In the genomic region with DNA sequence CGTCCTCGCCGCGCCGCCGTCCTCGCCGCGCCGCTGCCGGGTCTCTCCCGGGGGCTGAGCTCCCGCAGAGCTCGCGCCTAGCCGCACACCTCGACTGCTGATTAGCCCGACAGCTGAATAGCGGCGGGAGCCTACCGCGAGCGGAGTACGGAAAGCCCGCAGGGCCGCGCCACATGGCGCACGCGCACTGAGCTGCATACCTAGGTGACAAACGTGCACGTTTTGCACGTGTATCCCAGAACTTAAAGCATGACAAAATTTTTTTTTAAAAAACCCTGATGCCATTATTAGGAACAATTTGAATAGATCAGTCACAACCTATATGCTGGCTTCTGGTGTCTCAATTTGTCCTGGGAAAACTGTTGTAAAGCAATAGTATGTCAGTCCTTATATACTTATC, we compare ENCODE assay signal across 8 cellular contexts. TPM values are rescaled to one million over a fixed set of nuclear protein-coding genes. Genes with fewer than 3 reads are reported as not detected.
DNase-seq lines count a peak whose midpoint lies in the region; ATAC-seq and TF ChIP-seq lines count a peak whose summit lies in the region.

A gene with protein sequence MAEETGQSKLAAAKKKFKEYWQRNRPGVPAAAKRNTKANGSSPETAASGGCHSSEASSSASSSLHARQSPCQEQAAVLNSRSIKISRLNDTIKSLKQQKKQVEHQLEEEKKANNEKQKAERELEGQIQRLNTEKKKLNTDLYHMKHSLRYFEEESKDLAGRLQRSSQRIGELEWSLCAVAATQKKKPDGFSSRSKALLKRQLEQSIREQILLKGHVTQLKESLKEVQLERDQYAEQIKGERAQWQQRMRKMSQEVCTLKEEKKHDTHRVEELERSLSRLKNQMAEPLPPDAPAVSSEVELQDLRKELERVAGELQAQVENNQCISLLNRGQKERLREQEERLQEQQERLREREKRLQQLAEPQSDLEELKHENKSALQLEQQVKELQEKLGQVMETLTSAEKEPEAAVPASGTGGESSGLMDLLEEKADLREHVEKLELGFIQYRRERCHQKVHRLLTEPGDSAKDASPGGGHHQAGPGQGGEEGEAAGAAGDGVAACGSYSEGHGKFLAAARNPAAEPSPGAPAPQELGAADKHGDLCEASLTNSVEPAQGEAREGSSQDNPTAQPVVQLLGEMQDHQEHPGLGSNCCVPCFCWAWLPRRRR (minus strand): TSS at position 122 of the 400 bp plus-strand sequence. CDS start 48,117 bp downstream, outside the sequence.

- peaks cover 11% of the 10 kb centered on the region for H3K4me1 Mint-ChIP-seq in activated CD4-positive, alpha-beta memory T cell treated with anti-CD3 and anti-CD28 coated beads, Interleukin-2, amount 10 ng/mL, durations not matched to agents 7 days and 5 days
- peaks cover 14% of the 10 kb centered on the region for H3K4me1 Mint-ChIP-seq in memory B cell

- in situ Hi-C loops in GM13976 (cut with MboI; ENCODE audit: low sequenced_read_pairs, unreplicated experiment): no loop called here

- DNase-seq in GM13976 (ENCODE audit: low spot score) (peak; percentile 89), NCI-H2227 treated with DMSO at 0.1 percent for 48 hours (lab: John Stamatoyannopoulos, UW) (peak; percentile 20), memory B cell (ENCODE audit: low spot score in 2 of 2) (peak; percentile 58 to 68)
- peak; percentile 69 for DNase-seq in activated CD4-positive, alpha-beta memory T cell treated with anti-CD3 and anti-CD28 coated beads, Interleukin-2, amount 10 ng/mL, durations not matched to agents 7 days and 5 days
- DNase-seq in effector CD4-positive, alpha-beta T cell: peak; percentile 75
- DNase-seq in stimulated activated CD8-positive, alpha-beta memory T cell treated with anti-CD3 and anti-CD28 coated beads, Interleukin-12 subunit alpha, Interleukin-12 subunit beta, amount 100 ng/mL, for 1 hour (ENCODE audit: low read depth): peak; percentile 77

- H3K27me3 Mint-ChIP-seq in activated CD4-positive, alpha-beta memory T cell treated with anti-CD3 and anti-CD28 coated beads, Interleukin-2, amount 10 ng/mL, durations not matched to agents 7 days and 5 days: peaks cover 3% of the 10 kb centered on the region
- H3K27me3 Mint-ChIP-seq in memory B cell: no peaks in the 10 kb centered on the region

- peak within 1 kb of the TSS; percentile 91 for H3K27ac Mint-ChIP-seq in activated CD4-positive, alpha-beta memory T cell treated with anti-CD3 and anti-CD28 coated beads, Interleukin-2, amount 10 ng/mL, durations not matched to agents 7 days and 5 days
- peak within 1 kb of the TSS; percentile 88 for H3K27ac Mint-ChIP-seq in memory B cell

- POLR2A ChIA-PET in activated CD4-positive, alpha-beta memory T cell treated with anti-CD3 and anti-CD28 coated beads, Interleukin-2, amount 10 ng/mL, durations not matched to agents 7 days and 5 days (lab: Charles Lee): interaction anchor here (1.6 to 1.9 kb wide), 2 partner anchors 71 to 146 kb away, joined by 7 read pairs; a partner anchor contains a TSS

- ATAC-seq in HG02973 (IDR thresholded peaks at IDR 0.05; ENCODE audit: unreplicated experiment): peak; percentile 61
- peak; percentile 86 for ATAC-seq in memory B cell (ENCODE audit: low read depth)
- no peak for ATAC-seq in GM19395 (IDR thresholded peaks at IDR 0.05; ENCODE audit: unreplicated experiment)

- peaks cover 11% of the 10 kb centered on the region for H3K36me3 Mint-ChIP-seq in activated CD4-positive, alpha-beta memory T cell treated with anti-CD3 and anti-CD28 coated beads, Interleukin-2, amount 10 ng/mL, durations not matched to agents 7 days and 5 days (ENCODE audit: low read depth)
- peaks cover 8% of the 10 kb centered on the region for H3K36me3 Mint-ChIP-seq in memory B cell

- CTCF ChIA-PET in activated CD4-positive, alpha-beta memory T cell treated with anti-CD3 and anti-CD28 coated beads, Interleukin-2, amount 10 ng/mL, durations not matched to agents 7 days and 5 days (lab: Charles Lee): interaction anchor here (1.1 to 2.6 kb wide), 2 partner anchors 70 to 95 kb away, joined by 3 to 7 read pairs; a partner anchor contains a TSS

- peak within 1 kb of the TSS; percentile 90 for H3K4me3 Mint-ChIP-seq in activated CD4-positive, alpha-beta memory T cell treated with anti-CD3 and anti-CD28 coated beads, Interleukin-2, amount 10 ng/mL, durations not matched to agents 7 days and 5 days
- peak within 1 kb of the TSS; percentile 95 for H3K4me3 Mint-ChIP-seq in memory B cell

- TF ChIP-seq CTCF in GM13976 (IDR thresholded peaks at IDR 0.05; ENCODE audit: borderline replicate concordance, control extremely low read depth, extremely low read depth, insufficient read depth, missing control alignments): no peak

- H3K9me3 Mint-ChIP-seq in activated CD4-positive, alpha-beta memory T cell treated with anti-CD3 and anti-CD28 coated beads, Interleukin-2, amount 10 ng/mL, durations not matched to agents 7 days and 5 days: no peaks in the 10 kb centered on the region
- H3K9me3 Mint-ChIP-seq in memory B cell: no peaks in the 10 kb centered on the region

RNA-seq across cellular contexts. Expression of the gene that starts here (rescaled TPM):
- total RNA-seq in activated CD4-positive, alpha-beta memory T cell treated with anti-CD3 and anti-CD28 coated beads, Interleukin-2, amount 10 ng/mL, durations not matched to agents 7 days and 5 days: 100 to 1,000 TPM; 170 TPM

Comparison
In these comparisons a context has a peak if more than half of its experiments do, and no peak if none do; other contexts are left out.
1. DNase-seq: peak in every context shown above with its lines; median percentile 89 in GM13976; 77 in stimulated activated CD8-positive, alpha-beta memory T cell treated with anti-CD3 and anti-CD28 coated beads, Interleukin-12 subunit alpha, Interleukin-12 subunit beta, amount 100 ng/mL, for 1 hour; 75 in effector CD4-positive, alpha-beta T cell; 69 in activated CD4-positive, alpha-beta memory T cell treated with anti-CD3 and anti-CD28 coated beads, Interleukin-2, amount 10 ng/mL, durations not matched to agents 7 days and 5 days; 63 in memory B cell; 20 in NCI-H2227 treated with DMSO at 0.1 percent for 48 hours.